Comparison of ENCODE assay signal across 1 cellular context in genomic region chr17:41645371-41646063, GRCh38.
A peak's percentile ranks its signal among the peaks of the same experiment; 100 is the strongest.
TF ChIP-seq lines count a peak whose summit lies in the region.

No MANE protein-coding gene starts in this region.

TF ChIP-seq in IMR-90, 13 proteins besides CTCF, POLR2A, EP300 and RAD21:
- TF ChIP-seq RFX5 (IDR thresholded peaks at IDR 0.05; ENCODE audit: low read depth, low read length) (no peak), RCOR1 (IDR thresholded peaks at IDR 0.05; ENCODE audit: insufficient replicate concordance, low read length) (no peak), USF2 (IDR thresholded peaks at IDR 0.05; ENCODE audit: low read depth, low read length) (no peak), MAZ (IDR thresholded peaks at IDR 0.05; ENCODE audit: borderline replicate concordance, low read depth, low read length) (no peak), CHD1 (IDR thresholded peaks at IDR 0.05; ENCODE audit: low read depth, low read length) (no peak), NFE2L2 (IDR thresholded peaks at IDR 0.05; ENCODE audit: low read depth, low read length) (peak; percentile 97), CEBPB (IDR thresholded peaks at IDR 0.05; ENCODE audit: low read depth, low read length) (no peak), MAFK (IDR thresholded peaks at IDR 0.05; ENCODE audit: low read depth, low read length) (peak; percentile 74), FOS (IDR thresholded peaks at IDR 0.05; ENCODE audit: low read depth, low read length) (no peak), ELK1 (IDR thresholded peaks at IDR 0.05; ENCODE audit: borderline replicate concordance, low read depth, low read length) (no peak), BHLHE40 (IDR thresholded peaks at IDR 0.05; ENCODE audit: low read depth, low read length) (no peak), SMC3 (IDR thresholded peaks at IDR 0.05; ENCODE audit: low read depth, low read length) (no peak), MXI1 (IDR thresholded peaks at IDR 0.05; ENCODE audit: borderline replicate concordance, low read depth, low read length) (no peak)
